In genomic region chr11:12880327-12880726, GRCh38 we compare ENCODE assay signal across 18 cellular contexts.
A peak's percentile ranks its signal among the peaks of the same experiment; 100 is the strongest.
DNase-seq lines count a peak whose midpoint lies in the region; ATAC-seq and TF ChIP-seq lines count a peak whose summit lies in the region.
"Had no signal": no experiment of that assay in that cellular context is flagged by ENCODE, and none has a peak within 500 bp of the region (broad histone marks: within the 10 kb centered on the region; RNA-seq: fewer than 3 reads in every experiment).

No MANE protein-coding gene starts in this region.

- H3K9me3 ChIP-seq in endodermal cell (ENCODE audit: control insufficient read depth, low read length) (no peaks in the 10 kb centered on the region), smooth muscle cell (replicated peaks; ENCODE audit: low read depth) (no peaks in the 10 kb centered on the region), T-helper 17 cell (ENCODE audit: control insufficient read depth, low read length, poor library complexity, severe bottlenecking) (no peaks in the 10 kb centered on the region)
- H3K9me3 ChIP-seq: Caco-2, HAP-1 had no signal

- no peaks in the 10 kb centered on the region for H4K20me1 ChIP-seq in GM23338 (replicated peaks; ENCODE audit: insufficient read depth)
- peaks cover 47% of the 10 kb centered on the region for H4K20me1 ChIP-seq in smooth muscle cell (ENCODE audit: low read depth)

- peaks cover 9% of the 10 kb centered on the region for H3K4me1 ChIP-seq in GM23338 (ENCODE audit: insufficient read depth)
- peaks cover 14% of the 10 kb centered on the region for H3K4me1 ChIP-seq in endodermal cell (ENCODE audit: control insufficient read depth, insufficient read depth, low read length)
- no peaks in the 10 kb centered on the region for H3K4me1 ChIP-seq in smooth muscle cell (ENCODE audit: low read depth)
- H3K4me1 ChIP-seq: HAP-1 had no signal

- H3K36me3 ChIP-seq in GM23338 (ENCODE audit: insufficient read depth) = peaks cover 3% of the 10 kb centered on the region; the same call in 1 of the 2 replicates
- H3K36me3 ChIP-seq in endodermal cell (ENCODE audit: control insufficient read depth, insufficient read depth, low read length) = peaks cover 68% of the 10 kb centered on the region
- H3K36me3 ChIP-seq in smooth muscle cell (ENCODE audit: low read depth) = no peaks in the 10 kb centered on the region

- H3K27ac ChIP-seq in GM23338 (ENCODE audit: low read depth) (no peak overlapping the region), endodermal cell (ENCODE audit: low read depth, low read length) (no peak overlapping the region), smooth muscle cell (ENCODE audit: low read depth) (peak overlapping the region; percentile 6)
- H3K27ac ChIP-seq: C4-2B had no signal

- H3K4me3 Mint-ChIP-seq in GM23338 = no peak overlapping the region
- H3K4me3 Mint-ChIP-seq in endodermal cell = no peak overlapping the region
- H3K4me3 Mint-ChIP-seq in T-helper 17 cell = no peak overlapping the region
- H3K4me3 Mint-ChIP-seq: CD4-positive, CD25-positive, alpha-beta regulatory T cell; CD8-positive, alpha-beta T cell; HFFc6 had no signal

- no peak for DNase-seq in GM23338 (ENCODE audit: low spot score)
- peak; percentile 39 for DNase-seq in endodermal cell
- peak; percentile 12 for DNase-seq in islet precursor cell
- no peak for DNase-seq in smooth muscle cell (lab: John Stamatoyannopoulos, UW; ENCODE audit: unreplicated experiment)
- no peak for DNase-seq in activated T-cell treated with anti-CD3 and anti-CD28 coated beads, Interleukin-2, amount 50 U/mL, for 48 hours
- DNase-seq in T-helper 17 cell = no peak
- no peak for DNase-seq in inferior parietal cortex (ENCODE audit: extremely low spot score)
- DNase-seq: Caco-2; CD4-positive, CD25-positive, alpha-beta regulatory T cell; CD8-positive, alpha-beta T cell; DMS153; DND-41; GDM1; GOT3; HFFc6 had no signal

- H3F3A ChIP-seq in GM23338 (replicated peaks; ENCODE audit: low read depth) = no peaks in the 10 kb centered on the region
- peaks cover 12% of the 10 kb centered on the region for H3F3A ChIP-seq in smooth muscle cell (ENCODE audit: low read depth)

- H2AFZ ChIP-seq in GM23338 = no peak overlapping the region
- H2AFZ ChIP-seq in smooth muscle cell (ENCODE audit: low read depth) = no peak overlapping the region

- H3K36me3 Mint-ChIP-seq in GM23338 (ENCODE audit: low read depth) (peaks cover 57% of the 10 kb centered on the region), endodermal cell (ENCODE audit: low read depth) (peaks cover 69% of the 10 kb centered on the region), T-helper 17 cell (ENCODE audit: low read depth) (peaks cover 2% of the 10 kb centered on the region)
- H3K36me3 Mint-ChIP-seq: CD4-positive, CD25-positive, alpha-beta regulatory T cell; CD8-positive, alpha-beta T cell had no signal

- TF ChIP-seq CTCF in GM23338 (conservative IDR thresholded peaks at IDR 0.05; ENCODE audit: low read depth in 2 of 2) (no peak), endodermal cell (conservative IDR thresholded peaks at IDR 0.05) (no peak), smooth muscle cell (IDR thresholded peaks at IDR 0.05; ENCODE audit: borderline replicate concordance, insufficient read depth, poor library complexity, severe bottlenecking) (no peak)

- no peak overlapping the region for H3K4me2 ChIP-seq in GM23338
- H3K4me2 ChIP-seq in smooth muscle cell = no peak overlapping the region

- H3K4me3 ChIP-seq in GM23338 (no peak overlapping the region), endodermal cell (ENCODE audit: low read length) (no peak overlapping the region), smooth muscle cell (no peak overlapping the region)
- H3K4me3 ChIP-seq: GM12878, HAP-1 had no signal

- H3K9ac ChIP-seq in endodermal cell (ENCODE audit: extremely low read depth, low read length, poor library complexity, severe bottlenecking) (no peak overlapping the region), smooth muscle cell (ENCODE audit: low read depth) (no peak overlapping the region)

- ATAC-seq in GM23338 (peak; percentile 43), T-helper 17 cell (no peak)
- ATAC-seq: CD8-positive, alpha-beta T cell; GM12878 had no signal

- no peaks in the 10 kb centered on the region for H3K9me3 Mint-ChIP-seq in GM23338
- H3K9me3 Mint-ChIP-seq in endodermal cell = no peaks in the 10 kb centered on the region
- H3K9me3 Mint-ChIP-seq: CD4-positive, CD25-positive, alpha-beta regulatory T cell; CD8-positive, alpha-beta T cell; HFFc6 had no signal

- H3K27ac Mint-ChIP-seq in GM23338 (no peak overlapping the region), endodermal cell (no peak overlapping the region), T-helper 17 cell (no peak overlapping the region)
- H3K27ac Mint-ChIP-seq: CD8-positive, alpha-beta T cell had no signal

- H3K27me3 Mint-ChIP-seq in GM23338 (ENCODE audit: insufficient read depth, low read depth, poor library complexity) (no peaks in the 10 kb centered on the region), endodermal cell (ENCODE audit: insufficient read depth) (no peaks in the 10 kb centered on the region), T-helper 17 cell (peaks cover 41% of the 10 kb centered on the region)

- 94 to 97% methylated on average over 3 to 6 of the region's 6 CpGs for WGBS in endodermal cell (ENCODE audit: insufficient coverage in 1 of 2, insufficient read length in 1 of 2), 2 experiments
- 99% methylated on average over 6 of the region's 6 CpGs for WGBS in smooth muscle cell (ENCODE audit: low lambda C conversion rate)

- no peaks in the 10 kb centered on the region for H3K9me2 ChIP-seq in GM23338 (ENCODE audit: insufficient read depth)

- H3K4me1 Mint-ChIP-seq in GM23338 (peaks cover 26% of the 10 kb centered on the region), endodermal cell (peaks cover 26% of the 10 kb centered on the region), T-helper 17 cell (peaks cover 3% of the 10 kb centered on the region)
- H3K4me1 Mint-ChIP-seq: CD4-positive, CD25-positive, alpha-beta regulatory T cell had no signal

- peaks cover 4% of the 10 kb centered on the region; the same call in 1 of the 2 replicates for H3K79me2 ChIP-seq in GM23338 (replicated peaks; ENCODE audit: insufficient read depth)
- H3K79me2 ChIP-seq in smooth muscle cell (ENCODE audit: low read depth) = peaks cover 71% of the 10 kb centered on the region

- H3K27me3 ChIP-seq in GM23338 (ENCODE audit: insufficient read depth) (no peaks in the 10 kb centered on the region), endodermal cell (ENCODE audit: control insufficient read depth, insufficient read depth, low read length, poor library complexity, severe bottlenecking) (no peaks in the 10 kb centered on the region), smooth muscle cell (ENCODE audit: low read depth) (no peaks in the 10 kb centered on the region)

TF ChIP-seq in GM23338, 12 proteins besides CTCF, POLR2A, EP300 and RAD21 (continues in another document):
- no peak for TF ChIP-seq ZNF462 (CRISPR knock-in tag; IDR thresholded peaks at IDR 0.05)

Comparison
In these comparisons a context has a peak if more than half of its experiments do, and no peak if none do; other contexts are left out.
1. DNase-seq: peak in endodermal cell (single experiment) and islet precursor cell (single experiment); none in GM23338 (single experiment), smooth muscle cell (single experiment), activated T-cell treated with anti-CD3 and anti-CD28 coated beads, Interleukin-2, amount 50 U/mL, for 48 hours (0 of 2), T-helper 17 cell (0 of 3) and inferior parietal cortex (single experiment).